21 cellular contexts compared by ENCODE assay signal in the genomic region with DNA sequence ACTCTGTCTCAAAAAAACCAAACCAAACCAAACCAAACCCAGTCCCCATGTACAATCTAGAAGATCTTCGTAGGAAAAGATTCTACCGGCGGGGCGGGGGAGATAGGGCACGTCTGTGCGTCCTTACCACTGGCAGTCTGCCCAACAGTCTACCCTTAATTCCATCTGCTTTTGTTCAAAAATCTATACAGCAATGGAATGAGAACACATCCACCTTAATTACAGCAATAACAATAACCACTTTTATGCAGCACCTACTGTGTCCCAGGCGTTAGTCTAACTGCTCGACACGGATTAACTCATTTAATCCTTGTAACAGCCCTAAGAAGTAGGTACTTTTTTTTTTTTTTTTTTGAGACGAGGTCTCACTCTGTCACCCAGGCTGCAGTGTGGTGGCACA. TPM values are rescaled to one million over a fixed set of nuclear protein-coding genes. Genes with fewer than 3 reads are reported as not detected.
A peak's percentile ranks its signal among the peaks of the same experiment; 100 is the strongest.
DNase-seq lines count a peak whose midpoint lies in the region; ATAC-seq, FAIRE-seq and TF ChIP-seq lines count a peak whose summit lies in the region.
"Had no signal": no experiment of that assay in that cellular context is flagged by ENCODE, and none has a peak within 500 bp of the region (broad histone marks: within the 10 kb centered on the region; RNA-seq: fewer than 3 reads in every experiment).

No MANE protein-coding gene starts in this region.

- no peak for DNase-seq in activated CD4-positive, alpha-beta T cell treated with anti-CD3 and anti-CD28 coated beads for 36 hours
- DNase-seq in activated CD4-positive, alpha-beta T cell treated with anti-CD3 and anti-CD28 coated beads for 1 hour: no peak
- DNase-seq in kidney: peak; percentile 41
- DNase-seq: activated naive CD4-positive, alpha-beta T cell treated with Interleukin-2 at 50 U/mL for 16 hours; KG1; left colon; NCI-H2029; NCI-H446 treated with DMSO at 0.1 percent for 48 hours; Right ventricle myocardium superior; small intestine; stimulated activated CD4-positive, alpha-beta T cell treated with anti-CD3 and anti-CD28 coated beads, Interleukin-4, amount 100 ng/mL, for 1 hour; uterus had no signal

- FAIRE-seq in kidney (lab: Jason Lieb, UNC): no peak
- FAIRE-seq: A204.1, colon, small intestine had no signal

- peaks cover 69% of the 10 kb centered on the region for H3K36me3 Mint-ChIP-seq in activated CD4-positive, alpha-beta T cell treated with anti-CD3 and anti-CD28 coated beads for 36 hours (ENCODE audit: low read depth)

- peaks cover 63% of the 10 kb centered on the region for H3K4me1 Mint-ChIP-seq in activated CD4-positive, alpha-beta T cell treated with anti-CD3 and anti-CD28 coated beads for 36 hours

- peak overlapping the region; percentile 98 for H3K9ac ChIP-seq in SU-DHL-6 (ENCODE audit: low read length)
- H3K9ac ChIP-seq in kidney (ENCODE audit: low read length in 2 of 2): no peak overlapping the region

- H3K4me1 ChIP-seq in DOHH2 (ENCODE audit: control insufficient read depth, low read length) (peaks cover 53% of the 10 kb centered on the region), kidney (ENCODE audit: control insufficient read depth in 1 of 2, insufficient read depth in 1 of 2, low read depth in 1 of 2, low read length in 2 of 2) (peaks cover 3 to 12% of the 10 kb centered on the region in 2 donors)
- H3K4me1 ChIP-seq: uterus had no signal

- CTCF ChIA-PET in activated CD4-positive, alpha-beta T cell treated with anti-CD3 and anti-CD28 coated beads for 36 hours (lab: Charles Lee): interaction anchor here (0.6 kb wide), 1 partner anchor 923 kb away, joined by 3 read pairs; no protein-coding TSS in a partner anchor

- H3K9me3 Mint-ChIP-seq in activated CD4-positive, alpha-beta T cell treated with anti-CD3 and anti-CD28 coated beads for 36 hours (ENCODE audit: low read depth): peaks cover 3% of the 10 kb centered on the region

- H3F3A ChIP-seq in DOHH2 (ENCODE audit: control insufficient read depth, insufficient read depth) (no peaks in the 10 kb centered on the region), SU-DHL-6 (ENCODE audit: insufficient read depth) (peaks cover 33% of the 10 kb centered on the region)

- H3K36me3 ChIP-seq in DOHH2 (ENCODE audit: control insufficient read depth, low read length) (peaks cover 89% of the 10 kb centered on the region), SU-DHL-6 (ENCODE audit: low read length) (peaks cover 17% of the 10 kb centered on the region), kidney (ENCODE audit: control insufficient read depth in 1 of 2, insufficient read depth in 2 of 2, low read length in 2 of 2) (peaks cover 6% of the 10 kb centered on the region in 2 donors)
- H3K36me3 ChIP-seq: uterus had no signal

- intact Hi-C loops in activated CD4-positive, alpha-beta T cell treated with anti-CD3 and anti-CD28 coated beads for 36 hours (cut with DNase I, micrococcal nuclease): loop anchor here in 1 of 2 experiments (5.0 kb wide), 1 partner anchor 34 kb away; no protein-coding TSS in a partner anchor
- intact Hi-C loops in kidney (cut with DNase I): no loop called here

- no peaks in the 10 kb centered on the region for H3K27me3 ChIP-seq in DOHH2 (ENCODE audit: control insufficient read depth, low read length)
- no peaks in the 10 kb centered on the region for H3K27me3 ChIP-seq in SU-DHL-6 (ENCODE audit: low read length)
- H3K27me3 ChIP-seq: uterus had no signal

- no peaks in the 10 kb centered on the region for H3K9me2 ChIP-seq in DOHH2 (replicated peaks; ENCODE audit: control insufficient read depth, low read length)
- H3K9me2 ChIP-seq in SU-DHL-6 (replicated peaks; ENCODE audit: insufficient read depth, low read length): no peaks in the 10 kb centered on the region

- H3K4me3 ChIP-seq in DOHH2 (ENCODE audit: low read length): peak overlapping the region; percentile 82
- H3K4me3 ChIP-seq in SU-DHL-6 (ENCODE audit: insufficient read depth, low read length, poor library complexity, severe bottlenecking): no peak overlapping the region
- no peak overlapping the region for H3K4me3 ChIP-seq in kidney (ENCODE audit: low read length in 2 of 2)
- H3K4me3 ChIP-seq: uterus had no signal

- no peak overlapping the region for H2AFZ ChIP-seq in SU-DHL-6 (ENCODE audit: low read depth, low read length, severe bottlenecking)

- H3K27ac Mint-ChIP-seq in activated CD4-positive, alpha-beta T cell treated with anti-CD3 and anti-CD28 coated beads for 36 hours: no peak overlapping the region

- no peak for ATAC-seq in activated CD4-positive, alpha-beta T cell treated with anti-CD3 and anti-CD28 coated beads for 36 hours
- ATAC-seq in GM21825 (IDR thresholded peaks at IDR 0.05; ENCODE audit: unreplicated experiment): no peak
- ATAC-seq in GM19035 (IDR thresholded peaks at IDR 0.05; ENCODE audit: unreplicated experiment): no peak
- ATAC-seq in GM18520 (IDR thresholded peaks at IDR 0.05; ENCODE audit: unreplicated experiment): no peak
- ATAC-seq: left colon had no signal

- peaks cover 96% of the 10 kb centered on the region for H3K79me2 ChIP-seq in DOHH2 (ENCODE audit: control insufficient read depth, low read length)
- H3K79me2 ChIP-seq in SU-DHL-6 (ENCODE audit: insufficient read depth, low read length): peaks cover 94% of the 10 kb centered on the region

- H3K9me3 ChIP-seq in DOHH2 (ENCODE audit: control insufficient read depth, insufficient read depth, low read length) (no peaks in the 10 kb centered on the region), SU-DHL-6 (ENCODE audit: insufficient read depth, low read length) (no peaks in the 10 kb centered on the region), kidney (ENCODE audit: control insufficient read depth in 1 of 2, low read length in 2 of 2) (no peaks in the 10 kb centered on the region)
- H3K9me3 ChIP-seq: uterus had no signal

- H4K20me1 ChIP-seq in DOHH2 (ENCODE audit: control insufficient read depth, insufficient read depth, low read depth, low read length) (peaks cover 23% of the 10 kb centered on the region), SU-DHL-6 (ENCODE audit: low read depth, low read length) (peaks cover 13% of the 10 kb centered on the region; the same call in 1 of the 2 replicates)

- peak overlapping the region; percentile 17 for H3K4me3 Mint-ChIP-seq in activated CD4-positive, alpha-beta T cell treated with anti-CD3 and anti-CD28 coated beads for 36 hours

- TF ChIP-seq CTCF in DOHH2 (IDR thresholded peaks at IDR 0.05; ENCODE audit: low read depth, low read length, poor library complexity, severe bottlenecking) (no peak), SU-DHL-6 (IDR thresholded peaks at IDR 0.05; ENCODE audit: insufficient read depth, low read length, poor library complexity, severe bottlenecking) (no peak), kidney (IDR thresholded peaks at IDR 0.05; ENCODE audit: borderline replicate concordance, extremely low read depth, insufficient read depth) (no peak)

- POLR2A ChIA-PET in activated CD4-positive, alpha-beta T cell treated with anti-CD3 and anti-CD28 coated beads for 36 hours (lab: Charles Lee): no interaction called here

- H3K4me2 ChIP-seq in DOHH2 (ENCODE audit: low read length) (peak overlapping the region; percentile 94), SU-DHL-6 (ENCODE audit: low read depth, low read length, poor library complexity, severe bottlenecking) (peak overlapping the region; percentile 79)

- no peaks in the 10 kb centered on the region for H3K27me3 Mint-ChIP-seq in activated CD4-positive, alpha-beta T cell treated with anti-CD3 and anti-CD28 coated beads for 36 hours

- no peak overlapping the region for H3K27ac ChIP-seq in DOHH2 (ENCODE audit: low read depth, low read length)
- peak overlapping the region; percentile 91 for H3K27ac ChIP-seq in SU-DHL-6 (ENCODE audit: low read depth, low read length)
- no peak overlapping the region for H3K27ac ChIP-seq in kidney (ENCODE audit: low read depth in 2 of 2, low read length in 2 of 2)
- H3K27ac ChIP-seq: uterus had no signal

RNA-seq across cellular contexts. Expression of gene ATF5, which starts 2.5 kb away (rescaled TPM):
- 10 to 100 TPM; 12.5 to 14.1 TPM for total RNA-seq in activated CD4-positive, alpha-beta T cell treated with anti-CD3 and anti-CD28 coated beads for 36 hours
- 36.4 TPM for total RNA-seq in kidney
- 22.7 TPM for polyA plus RNA-seq in kidney (ENCODE audit: insufficient read depth, low read depth, low replicate concordance)

RNA-seq across cellular contexts. Expression of gene NUP62, which starts 2.8 kb away (rescaled TPM):
- total RNA-seq in activated CD4-positive, alpha-beta T cell treated with anti-CD3 and anti-CD28 coated beads for 36 hours: 100 to 1,000 TPM; 127 to 188 TPM
- total RNA-seq in kidney: 39.0 TPM
- polyA plus RNA-seq in kidney (ENCODE audit: insufficient read depth, low read depth, low replicate concordance): 17.1 TPM

RNA-seq across cellular contexts. Expression of gene IL4I1, which starts 29.8 kb away (rescaled TPM):
- 10 to 100 TPM; 21.2 to 22.2 TPM for total RNA-seq in activated CD4-positive, alpha-beta T cell treated with anti-CD3 and anti-CD28 coated beads for 36 hours
- 12.8 TPM for total RNA-seq in kidney
- polyA plus RNA-seq in kidney (ENCODE audit: insufficient read depth, low read depth, low replicate concordance): 0.82 TPM
- total RNA-seq: Right ventricle myocardium superior had no signal

RNA-seq across cellular contexts. Expression of gene SIGLEC11, which starts 34.5 kb away (rescaled TPM):
- total RNA-seq in activated CD4-positive, alpha-beta T cell treated with anti-CD3 and anti-CD28 coated beads for 36 hours: not detected
- 1.2 TPM for total RNA-seq in kidney
- 1.5 TPM for polyA plus RNA-seq in kidney (ENCODE audit: insufficient read depth, low read depth, low replicate concordance)
- total RNA-seq: fibroblast of lung; T-helper 1 cell treated with Interleukin-12 subunit alpha and Interleukin-12 subunit beta and Interleukin-4 antibody, amounts not matched to agents 30 ng/mL and 1 ng/mL, for 36 hours had no signal
- polyA plus RNA-seq: fibroblast of lung had no signal

RNA-seq across cellular contexts. Expression of gene TBC1D17, which starts 49.0 kb away (rescaled TPM):
- 10 to 100 TPM; 29.1 to 29.6 TPM for total RNA-seq in activated CD4-positive, alpha-beta T cell treated with anti-CD3 and anti-CD28 coated beads for 36 hours
- total RNA-seq in kidney: 43.6 TPM
- 34.8 TPM for polyA plus RNA-seq in kidney (ENCODE audit: insufficient read depth, low read depth, low replicate concordance)
